Comparison of ENCODE assay signal across 15 cellular contexts in genomic region chr7:115229401-115230083, GRCh38.
DNase-seq lines count a peak whose midpoint lies in the region; ATAC-seq and TF ChIP-seq lines count a peak whose summit lies in the region.
"Had no signal": no experiment of that assay in that cellular context is flagged by ENCODE, and none has a peak within 500 bp of the region (broad histone marks: within the 10 kb centered on the region; RNA-seq: fewer than 3 reads in every experiment).

No MANE protein-coding gene starts in this region.

- peak overlapping the region in 1 of 2 donors; percentile 15 for H3K4me3 ChIP-seq in CD4-positive, alpha-beta memory T cell (ENCODE audit: low read length in 2 of 2)
- no peak overlapping the region for H3K4me3 ChIP-seq in fibroblast of villous mesenchyme (ENCODE audit: low read depth, low read length)

- peak; percentile 66 for ATAC-seq in HG02885 (IDR thresholded peaks at IDR 0.05; ENCODE audit: poor library complexity, unreplicated experiment)
- ATAC-seq in HG03457 (IDR thresholded peaks at IDR 0.05; ENCODE audit: unreplicated experiment) = no peak
- ATAC-seq: stimulated activated memory B cell treated with anti-CD40 and anti-IgM and Interleukin-4, amounts not matched to agents 10 μg/mL and 1 μg/mL and 100 μg/mL, for 72 hours had no signal

- H3K4me1 Mint-ChIP-seq in CD4-positive, alpha-beta memory T cell = peaks cover 25 to 44% (median 37%) of the 10 kb centered on the region in 4 donors
- H3K4me1 Mint-ChIP-seq in CD14-positive monocyte = no peaks in the 10 kb centered on the region
- H3K4me1 Mint-ChIP-seq: stimulated activated memory B cell treated with anti-CD40 and anti-IgM and Interleukin-4, amounts not matched to agents 10 μg/mL and 1 μg/mL and 100 μg/mL, for 72 hours had no signal

- peak; percentile 62 to 77 (median 69) for DNase-seq in CD4-positive, alpha-beta memory T cell
- DNase-seq in SW480 (ENCODE audit: low spot score) = peak; percentile 87
- DNase-seq in fibroblast of villous mesenchyme (ENCODE audit: low read depth) = peak; percentile 30
- no peak for DNase-seq in COLO829 (ENCODE audit: low spot score)
- no peak for DNase-seq in stimulated activated naive CD4-positive, alpha-beta T cell (lab: John Stamatoyannopoulos, UW)
- no peak for DNase-seq in CD14-positive monocyte (ENCODE audit: low spot score)
- DNase-seq: activated CD4-positive, alpha-beta T cell treated with anti-CD3 and anti-CD28 coated beads, Interleukin-2, amount 10 ng/mL, durations not matched to agents 24 days and 14 days; activated T-cell treated with anti-CD3 and anti-CD28 coated beads, Interleukin-2, amount 50 U/mL, for 24 hours; H9; NCI-H2171; SIG-M5; trophoblast cell had no signal

- TF ChIP-seq CTCF in fibroblast of villous mesenchyme (IDR thresholded peaks at IDR 0.05; ENCODE audit: insufficient read depth, low read depth, low read length) = no peak
- TF ChIP-seq CTCF in CD14-positive monocyte (IDR thresholded peaks at IDR 0.05) = no peak

- no peaks in the 10 kb centered on the region for H3K9me3 ChIP-seq in CD4-positive, alpha-beta memory T cell (ENCODE audit: control insufficient read depth in 1 of 2, low read length in 2 of 2)

- peak overlapping the region; percentile 87 to 97 (median 92) for H3K27ac Mint-ChIP-seq in CD4-positive, alpha-beta memory T cell
- no peak overlapping the region for H3K27ac Mint-ChIP-seq in CD14-positive monocyte
- H3K27ac Mint-ChIP-seq: activated CD4-positive, alpha-beta T cell treated with anti-CD3 and anti-CD28 coated beads, Interleukin-2, amount 10 ng/mL, durations not matched to agents 24 days and 14 days; activated T-cell treated with anti-CD3 and anti-CD28 coated beads, Interleukin-2, amount 50 U/mL, for 24 hours; H9; stimulated activated memory B cell treated with anti-CD40 and anti-IgM and Interleukin-4, amounts not matched to agents 10 μg/mL and 1 μg/mL and 100 μg/mL, for 72 hours had no signal

- peaks cover 43% of the 10 kb centered on the region for H3K4me1 ChIP-seq in CD4-positive, alpha-beta memory T cell (ENCODE audit: insufficient read depth, low read length)

- CTCF ChIA-PET in CD4-positive, alpha-beta memory T cell (lab: Charles Lee; ENCODE audit: partially characterized antibody) = interaction anchor here (1.3 to 1.5 kb wide), 2 partner anchors 12 to 364 kb away, joined by 4 to 5 read pairs; no protein-coding TSS in a partner anchor

- peak overlapping the region; percentile 37 to 82 (median 72) for H3K4me3 Mint-ChIP-seq in CD4-positive, alpha-beta memory T cell
- H3K4me3 Mint-ChIP-seq in CD14-positive monocyte = no peak overlapping the region
- H3K4me3 Mint-ChIP-seq: activated CD4-positive, alpha-beta T cell treated with anti-CD3 and anti-CD28 coated beads, Interleukin-2, amount 10 ng/mL, durations not matched to agents 24 days and 14 days; activated T-cell treated with anti-CD3 and anti-CD28 coated beads, Interleukin-2, amount 50 U/mL, for 24 hours; H9; stimulated activated memory B cell treated with anti-CD40 and anti-IgM and Interleukin-4, amounts not matched to agents 10 μg/mL and 1 μg/mL and 100 μg/mL, for 72 hours had no signal

- H3K27me3 Mint-ChIP-seq in CD4-positive, alpha-beta memory T cell = no peaks in the 10 kb centered on the region
- H3K27me3 Mint-ChIP-seq in CD14-positive monocyte (ENCODE audit: low read depth in 3 of 3) = peaks cover 0 to 1% (median 0%) of the 10 kb centered on the region in 3 donors

- peak overlapping the region; percentile 49 for H3K27ac ChIP-seq in CD4-positive, alpha-beta memory T cell (ENCODE audit: low read depth, low read length)

- no peaks in the 10 kb centered on the region for H3K36me3 Mint-ChIP-seq in CD4-positive, alpha-beta memory T cell
- H3K36me3 Mint-ChIP-seq in CD14-positive monocyte = no peaks in the 10 kb centered on the region
- H3K36me3 Mint-ChIP-seq: stimulated activated memory B cell treated with anti-CD40 and anti-IgM and Interleukin-4, amounts not matched to agents 10 μg/mL and 1 μg/mL and 100 μg/mL, for 72 hours had no signal

- no peaks in the 10 kb centered on the region for H3K27me3 ChIP-seq in CD4-positive, alpha-beta memory T cell (ENCODE audit: insufficient read depth, low read length)

- no peaks in the 10 kb centered on the region for H3K9me3 Mint-ChIP-seq in CD4-positive, alpha-beta memory T cell
- no peaks in the 10 kb centered on the region for H3K9me3 Mint-ChIP-seq in CD14-positive monocyte
- H3K9me3 Mint-ChIP-seq: activated T-cell treated with anti-CD3 and anti-CD28 coated beads, Interleukin-2, amount 50 U/mL, for 24 hours; stimulated activated memory B cell treated with anti-CD40 and anti-IgM and Interleukin-4, amounts not matched to agents 10 μg/mL and 1 μg/mL and 100 μg/mL, for 72 hours had no signal

- POLR2A ChIA-PET in CD4-positive, alpha-beta memory T cell (lab: Charles Lee; ENCODE audit: partially characterized antibody) = interaction anchor here (1.0 to 2.0 kb wide), 4 partner anchors 10 to 306 kb away, joined by 3 to 6 read pairs (median 4); no protein-coding TSS in a partner anchor

- intact Hi-C loops in CD4-positive, alpha-beta memory T cell (cut with micrococcal nuclease) = no loop called here
- intact Hi-C loops in CD14-positive monocyte (cut with micrococcal nuclease) = no loop called here

- no peaks in the 10 kb centered on the region for H3K36me3 ChIP-seq in CD4-positive, alpha-beta memory T cell (ENCODE audit: insufficient read depth, low read length)

Comparison
In these comparisons a context has a peak if more than half of its experiments do, and no peak if none do; other contexts are left out.
1. DNase-seq: peak in CD4-positive, alpha-beta memory T cell (5 of 5), SW480 (single experiment) and fibroblast of villous mesenchyme (single experiment); none in COLO829 (single experiment), stimulated activated naive CD4-positive, alpha-beta T cell (0 of 6) and CD14-positive monocyte (single experiment).
2. H3K27ac Mint-ChIP-seq: peak in CD4-positive, alpha-beta memory T cell (7 of 7); none in CD14-positive monocyte (0 of 7).
3. H3K4me3 Mint-ChIP-seq: peak in CD4-positive, alpha-beta memory T cell (8 of 8); none in CD14-positive monocyte (0 of 2).